ENCODE assay signal across 11 cellular contexts in genomic region chr15:67135494-67135893, GRCh38.
A peak's percentile ranks its signal among the peaks of the same experiment; 100 is the strongest.
DNase-seq lines count a peak whose midpoint lies in the region; ATAC-seq and TF ChIP-seq lines count a peak whose summit lies in the region.
"Had no signal": no experiment of that assay in that cellular context is flagged by ENCODE, and none has a peak within 500 bp of the region (broad histone marks: within the 10 kb centered on the region; RNA-seq: fewer than 3 reads in every experiment).

No MANE protein-coding gene starts in this region.

- H3K36me3 Mint-ChIP-seq in activated B cell treated with CpG ODN at 0.5 μM for 24 hours (ENCODE audit: low read depth) = peaks cover 30% of the 10 kb centered on the region

- no peaks in the 10 kb centered on the region for H3K27me3 ChIP-seq in skeletal muscle satellite cell (ENCODE audit: control insufficient read depth, insufficient read depth, low read length)
- H3K27me3 ChIP-seq: adrenal gland had no signal

- no peak overlapping the region for H3K4me3 ChIP-seq in skeletal muscle satellite cell (ENCODE audit: low read length)
- H3K4me3 ChIP-seq: adrenal gland had no signal

- peaks cover 76% of the 10 kb centered on the region for H3K4me1 ChIP-seq in skeletal muscle satellite cell (ENCODE audit: control insufficient read depth, insufficient read depth, low read length)

- POLR2A ChIA-PET in activated B cell treated with CpG ODN at 0.5 μM for 24 hours (lab: Charles Lee) = interaction anchor here (0.7 to 2.2 kb wide), 8 partner anchors 14 to 53 kb away, joined by 3 to 24 read pairs (median 8); no protein-coding TSS in a partner anchor

- H3K9me3 ChIP-seq in skeletal muscle satellite cell (replicated peaks; ENCODE audit: low read length) = no peaks in the 10 kb centered on the region
- H3K9me3 ChIP-seq: adrenal gland had no signal

- H3K27ac Mint-ChIP-seq in activated B cell treated with CpG ODN at 0.5 μM for 24 hours = peak overlapping the region; percentile 59

- peaks cover 98% of the 10 kb centered on the region for H3K4me1 Mint-ChIP-seq in activated B cell treated with CpG ODN at 0.5 μM for 24 hours

- peaks cover 11% of the 10 kb centered on the region for H3K36me3 ChIP-seq in skeletal muscle satellite cell (ENCODE audit: insufficient read depth, low read length)
- H3K36me3 ChIP-seq: adrenal gland had no signal

- no peak for TF ChIP-seq CTCF in activated B cell treated with CpG ODN at 0.5 μM for 24 hours (IDR thresholded peaks at IDR 0.05)

- CTCF ChIA-PET in activated B cell treated with CpG ODN at 0.5 μM for 24 hours (lab: Charles Lee) = interaction anchor here (1.5 to 1.6 kb wide), 2 partner anchors 54 to 189 kb away, joined by 4 to 8 read pairs; no protein-coding TSS in a partner anchor

- peak overlapping the region; percentile 45 for H3K9ac ChIP-seq in skeletal muscle satellite cell (ENCODE audit: low read depth, low read length)

- no peaks in the 10 kb centered on the region for H3K9me3 Mint-ChIP-seq in activated B cell treated with CpG ODN at 0.5 μM for 24 hours

- no peak for ATAC-seq in activated B cell treated with CpG ODN at 0.5 μM for 24 hours (ENCODE audit: low read depth)
- no peak for ATAC-seq in GM19452 (IDR thresholded peaks at IDR 0.05; ENCODE audit: unreplicated experiment)

- H3K4me2 ChIP-seq in skeletal muscle satellite cell (ENCODE audit: low read length) = no peak overlapping the region

- no peaks in the 10 kb centered on the region for H3K27me3 Mint-ChIP-seq in activated B cell treated with CpG ODN at 0.5 μM for 24 hours

- DNase-seq in GM03348 (ENCODE audit: low spot score) (peak; percentile 58), activated B cell treated with CpG ODN at 0.5 μM for 24 hours (no peak), hepatic stellate cell (ENCODE audit: low spot score) (peak; percentile 58), T-helper 9 cell (no peak), MV-4-11 (lab: John Stamatoyannopoulos, UW) (no peak), GOT3 (lab: John Stamatoyannopoulos, UW) (no peak)
- DNase-seq: left cardiac atrium, OCI-M1 had no signal

- intact Hi-C loops in activated B cell treated with CpG ODN at 0.5 μM for 24 hours (cut with micrococcal nuclease) = no loop called here

- H3K4me3 Mint-ChIP-seq in activated B cell treated with CpG ODN at 0.5 μM for 24 hours = no peak overlapping the region

Comparison
In these comparisons a context has a peak if more than half of its experiments do, and no peak if none do; other contexts are left out.
1. DNase-seq: peak in GM03348 (single experiment) and hepatic stellate cell (single experiment); none in activated B cell treated with CpG ODN at 0.5 μM for 24 hours (single experiment), T-helper 9 cell (single experiment), MV-4-11 (single experiment) and GOT3 (single experiment).